ENCODE assay signal across 8 cellular contexts in genomic region chr11:4094348-4095291, GRCh38. TPM values are rescaled to one million over a fixed set of nuclear protein-coding genes. Genes with fewer than 3 reads are reported as not detected.
A peak's percentile ranks its signal among the peaks of the same experiment; 100 is the strongest.
DNase-seq lines count a peak whose midpoint lies in the region; ATAC-seq and TF ChIP-seq lines count a peak whose summit lies in the region.

Gene RRM1 (plus strand): TSS chr11:4094799. CDS start chr11:4095013, 214 bp downstream.

- ATAC-seq in GM21619 (IDR thresholded peaks at IDR 0.05; ENCODE audit: unreplicated experiment), result peak; percentile 94

- peaks cover 11% of the 10 kb centered on the region; the same call in 1 of the 2 replicates for H3K4me1 ChIP-seq in PC-9 (replicated peaks; ENCODE audit: insufficient read depth)

- H3K27ac ChIP-seq in PC-9, result peak within 1 kb of the TSS; percentile 66

- POLR2A ChIA-PET in PC-9 (lab: Charles Lee; ENCODE audit: unreplicated experiment), result no interaction called here

- H3K4me3 ChIP-seq in Jurkat, Clone E6-1 (ENCODE audit: low read length), result peak within 1 kb of the TSS; percentile 64
- H3K4me3 ChIP-seq in PC-9 (peak within 1 kb of the TSS; percentile 68), epithelial cell of proximal tubule (ENCODE audit: low read depth, low read length) (peak within 1 kb of the TSS; percentile 91)

- H3K36me3 ChIP-seq in PC-9 (ENCODE audit: low read depth), result no peaks in the 10 kb centered on the region

- TSS peak; percentile 41 for BruUV-seq in PC-9 (replicated peaks; lab: Mats Ljungman, UMichigan)

- DNase-seq in DMS153 (lab: John Stamatoyannopoulos, UW), result peak; percentile 96
- peak; percentile 94 for DNase-seq in Jurkat, Clone E6-1 (ENCODE audit: low read depth, low spot score)
- peak; percentile 66 to 78 for DNase-seq in PC-9
- DNase-seq in activated T-cell treated with anti-CD3 and anti-CD28 coated beads, Interleukin-2, amount 50 U/mL, for 1 hour, result peak; percentile 94
- DNase-seq in epithelial cell of proximal tubule (ENCODE audit: low read depth), result no peak
- DNase-seq in mucosa of gallbladder (ENCODE audit: low spot score), result peak; percentile 95
- DNase-seq in stimulated activated CD8-positive, alpha-beta memory T cell treated with anti-CD3 and anti-CD28 coated beads, Interleukin-4, amount 100 ng/mL, for 4 hours (ENCODE audit: low read depth in 2 of 2, low spot score in 1 of 2), result peak; percentile 87 to 88

- TF ChIP-seq CTCF in PC-9 (conservative IDR thresholded peaks at IDR 0.05) (no peak), epithelial cell of proximal tubule (conservative IDR thresholded peaks at IDR 0.05; ENCODE audit: low read depth, low read length) (no peak)

- peak within 1 kb of the TSS; percentile 88 for H3K4me2 ChIP-seq in PC-9

- intact Hi-C loops in PC-9 (cut with micrococcal nuclease; ENCODE audit: unreplicated experiment), result no loop called here

- peaks cover 19% of the 10 kb centered on the region for H3K79me2 ChIP-seq in PC-9 (ENCODE audit: low read depth)

- peak within 1 kb of the TSS; percentile 84 for H2AFZ ChIP-seq in PC-9

- no peaks in the 10 kb centered on the region for H3K9me2 ChIP-seq in PC-9 (ENCODE audit: insufficient read depth)

- H3K27me3 ChIP-seq in PC-9 (ENCODE audit: insufficient read depth, low read depth), result no peaks in the 10 kb centered on the region

- no peaks in the 10 kb centered on the region for H3K9me3 ChIP-seq in PC-9 (ENCODE audit: insufficient read depth, low read depth)

- H3F3A ChIP-seq in PC-9 (ENCODE audit: insufficient read depth, low read depth), result peaks cover 4% of the 10 kb centered on the region; the same call in 1 of the 2 replicates

- CTCF ChIA-PET in PC-9 (lab: Charles Lee), result no interaction called here

- no peaks in the 10 kb centered on the region for H4K20me1 ChIP-seq in PC-9 (ENCODE audit: insufficient read depth)

RNA-seq across cellular contexts. Expression of gene RRM1, which starts in this region (rescaled TPM):
- 196 TPM for polyA plus RNA-seq in Jurkat, Clone E6-1 (2012; ENCODE audit: insufficient read depth, insufficient read length)
- 57.7 and 68.1 TPM in 2 replicates for total RNA-seq in PC-9 (2021)
- total RNA-seq in epithelial cell of proximal tubule, result 128 and 174 TPM in 2 replicates
- total RNA-seq in mucosa of gallbladder, result 34.6 TPM
